ENCODE assay signal across 8 cellular contexts in genomic region chr5:140251527-140251973, GRCh38. TPM values are rescaled to one million over a fixed set of nuclear protein-coding genes. Genes with fewer than 3 reads are reported as not detected.
A peak's percentile ranks its signal among the peaks of the same experiment; 100 is the strongest.
DNase-seq lines count a peak whose midpoint lies in the region; ATAC-seq and TF ChIP-seq lines count a peak whose summit lies in the region.

No MANE protein-coding gene starts in this region.

- H3K9me3 ChIP-seq in SJCRH30 (replicated peaks) (no peaks in the 10 kb centered on the region), upper lobe of right lung (no peaks in the 10 kb centered on the region)

- ATAC-seq in HG02852 (IDR thresholded peaks at IDR 0.05; ENCODE audit: unreplicated experiment) (peak; percentile 72), upper lobe of right lung (peak; percentile 75)

- H3K27me3 Mint-ChIP-seq in activated naive CD8-positive, alpha-beta T cell, result no peaks in the 10 kb centered on the region
- H3K27me3 Mint-ChIP-seq in mesothelial cell of epicardium (ENCODE audit: low read depth), result no peaks in the 10 kb centered on the region

- peaks cover 27% of the 10 kb centered on the region for H3K4me1 Mint-ChIP-seq in activated naive CD8-positive, alpha-beta T cell (ENCODE audit: low read depth)
- peaks cover under 1% of the 10 kb centered on the region for H3K4me1 Mint-ChIP-seq in mesothelial cell of epicardium

- no peak overlapping the region for H3K4me3 Mint-ChIP-seq in activated naive CD8-positive, alpha-beta T cell
- H3K4me3 Mint-ChIP-seq in mesothelial cell of epicardium, result no peak overlapping the region

- TF ChIP-seq CTCF in mesothelial cell of epicardium (IDR thresholded peaks at IDR 0.05; ENCODE audit: unreplicated experiment) (no peak), upper lobe of right lung (IDR thresholded peaks at IDR 0.05) (no peak)

- intact Hi-C loops in upper lobe of right lung (cut with DNase I), result no loop called here

- H3K9me3 Mint-ChIP-seq in activated naive CD8-positive, alpha-beta T cell (ENCODE audit: low read depth), result no peaks in the 10 kb centered on the region
- H3K9me3 Mint-ChIP-seq in mesothelial cell of epicardium, result no peaks in the 10 kb centered on the region

- H3K27ac ChIP-seq in SJCRH30 (peak overlapping the region; percentile 30), upper lobe of right lung (no peak overlapping the region)

- DNase-seq in GM04503 (ENCODE audit: low read depth) (peak; percentile 95), SJCRH30 (peak; percentile 73 to 76), mesothelial cell of epicardium (ENCODE audit: low spot score in 2 of 2, unreplicated experiment in 2 of 2) (no peak), upper lobe of right lung (no peak), mucosa of gallbladder (ENCODE audit: low spot score) (no peak), NCI-H345 (lab: John Stamatoyannopoulos, UW) (no peak)

- no peaks in the 10 kb centered on the region for H3K27me3 ChIP-seq in SJCRH30
- H3K27me3 ChIP-seq in upper lobe of right lung, result no peaks in the 10 kb centered on the region

- H3K27ac Mint-ChIP-seq in activated naive CD8-positive, alpha-beta T cell, result peak overlapping the region; percentile 78
- H3K27ac Mint-ChIP-seq in mesothelial cell of epicardium, result peak overlapping the region; percentile 40

- no peak overlapping the region for H3K4me3 ChIP-seq in SJCRH30
- no peak overlapping the region for H3K4me3 ChIP-seq in upper lobe of right lung

- H3K36me3 Mint-ChIP-seq in activated naive CD8-positive, alpha-beta T cell, result peaks cover 5% of the 10 kb centered on the region
- H3K36me3 Mint-ChIP-seq in mesothelial cell of epicardium, result peaks cover 6% of the 10 kb centered on the region

- H3K36me3 ChIP-seq in SJCRH30 (no peaks in the 10 kb centered on the region), upper lobe of right lung (peaks cover 8% of the 10 kb centered on the region)

- H3K4me1 ChIP-seq in SJCRH30 (peaks cover 37% of the 10 kb centered on the region), upper lobe of right lung (peaks cover 53% of the 10 kb centered on the region)

RNA-seq across cellular contexts. Expression of gene PFDN1, which starts 51.4 kb away (rescaled TPM):
- 93.9 and 96.1 TPM in 2 replicates for total RNA-seq in SJCRH30 (2014; rRNA removed; shearing (Covaris generic))
- 57.2 to 63.0 TPM (median 57.8 TPM) in 3 replicates for total RNA-seq in mesothelial cell of epicardium
- total RNA-seq in upper lobe of right lung, result 54.0 TPM
- 41.8 TPM for total RNA-seq in mucosa of gallbladder

Comparison
In these comparisons a context has a peak if more than half of its experiments do, and no peak if none do; other contexts are left out.
1. DNase-seq: peak in GM04503 (single experiment) and SJCRH30 (2 of 2); none in mesothelial cell of epicardium (0 of 2), upper lobe of right lung (single experiment), mucosa of gallbladder (single experiment) and NCI-H345 (single experiment).